Comparison of ENCODE assay signal across 11 cellular contexts in the genomic region with DNA sequence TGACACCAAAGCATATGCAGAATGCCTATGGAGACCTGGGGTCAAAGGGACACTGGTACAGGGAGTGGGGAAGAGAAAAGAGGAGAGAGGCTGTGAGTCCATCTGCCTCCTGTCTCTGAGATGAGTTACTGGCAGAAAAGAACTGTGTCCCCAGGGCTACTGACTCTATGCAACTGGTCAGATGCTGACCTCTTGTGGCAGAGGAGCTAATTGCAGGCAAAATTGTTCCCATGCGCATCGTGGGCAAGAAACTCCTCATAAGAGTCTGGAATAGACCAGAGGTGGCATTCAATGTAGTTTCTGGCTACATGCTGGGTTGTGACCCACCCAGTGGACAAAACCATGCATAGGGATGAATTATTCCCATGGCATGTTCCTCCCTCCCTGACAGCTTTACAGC. TPM values are rescaled to one million over a fixed set of nuclear protein-coding genes. Genes with fewer than 3 reads are reported as not detected.
DNase-seq lines count a peak whose midpoint lies in the region; ATAC-seq and TF ChIP-seq lines count a peak whose summit lies in the region.
"Had no signal": no experiment of that assay in that cellular context is flagged by ENCODE, and none has a peak within 500 bp of the region (broad histone marks: within the 10 kb centered on the region; RNA-seq: fewer than 3 reads in every experiment).

No MANE protein-coding gene starts in this region.

- peak; percentile 72 for DNase-seq in activated CD4-positive, alpha-beta T cell treated with anti-CD3 and anti-CD28 coated beads for 48 hours
- no peak for DNase-seq in activated CD4-positive, alpha-beta T cell treated with anti-CD3 and anti-CD28 coated beads, Interleukin-2, amount 50 U/mL, for 4 hours
- peak; percentile 65 for DNase-seq in RPMI8226
- DNase-seq in epithelial cell of proximal tubule (ENCODE audit: low read depth), result no peak
- DNase-seq in stimulated activated CD8-positive, alpha-beta memory T cell treated with anti-CD3 and anti-CD28 coated beads, Interleukin-7, amount 100 ng/mL, for 48 hours (ENCODE audit: extremely low read depth in 1 of 2, low read depth in 1 of 2), result peak; percentile 5 to 14
- DNase-seq in COLO829 (ENCODE audit: low spot score), result no peak
- DNase-seq in pons (ENCODE audit: low spot score), result no peak
- DNase-seq: CD4-positive, alpha-beta memory T cell; naive B cell had no signal

- peak; percentile 62 for TF ChIP-seq CTCF in epithelial cell of proximal tubule (conservative IDR thresholded peaks at IDR 0.05; ENCODE audit: low read depth, low read length)

- H3K4me3 ChIP-seq in epithelial cell of proximal tubule (ENCODE audit: low read depth, low read length), result no peak overlapping the region

- ATAC-seq in HG02623 (IDR thresholded peaks at IDR 0.05; ENCODE audit: unreplicated experiment), result no peak

RNA-seq across cellular contexts. Expression of gene MLKL, which starts 26.1 kb away (rescaled TPM):
- 16.9 and 19.6 TPM in 2 replicates for total RNA-seq in epithelial cell of proximal tubule

RNA-seq across cellular contexts. Expression of gene FA2H, which starts 47.9 kb away (rescaled TPM):
- 3.3 and 11.5 TPM in 2 replicates for total RNA-seq in epithelial cell of proximal tubule
- total RNA-seq: activated T-helper 2 cell treated with anti-CD3 and anti-CD28 coated beads, Interferon-gamma antibody, Interleukin-2, Interleukin-4, amounts not matched to agents 10 μg/mL and 5 μg/mL and 100 μg/mL, durations not matched to agents 14 hours and 24 hours and 36 hours had no signal

Comparison
In these comparisons a context has a peak if more than half of its experiments do, and no peak if none do; other contexts are left out.
1. DNase-seq: peak in activated CD4-positive, alpha-beta T cell treated with anti-CD3 and anti-CD28 coated beads for 48 hours (single experiment), RPMI8226 (single experiment) and stimulated activated CD8-positive, alpha-beta memory T cell treated with anti-CD3 and anti-CD28 coated beads, Interleukin-7, amount 100 ng/mL, for 48 hours (2 of 2); none in activated CD4-positive, alpha-beta T cell treated with anti-CD3 and anti-CD28 coated beads, Interleukin-2, amount 50 U/mL, for 4 hours (0 of 2), epithelial cell of proximal tubule (single experiment), COLO829 (single experiment) and pons (single experiment).